9 cellular contexts compared by ENCODE assay signal in genomic region chr1:31505884-31506497, GRCh38.
DNase-seq lines count a peak whose midpoint lies in the region; TF ChIP-seq lines count a peak whose summit lies in the region.
"Had no signal": no experiment of that assay in that cellular context is flagged by ENCODE, and none has a peak within 500 bp of the region (broad histone marks: within the 10 kb centered on the region; RNA-seq: fewer than 3 reads in every experiment).

No MANE protein-coding gene starts in this region.

- peaks cover 23% of the 10 kb centered on the region for H3K27me3 ChIP-seq in brain microvascular endothelial cell (replicated peaks)

- peaks cover 3% of the 10 kb centered on the region for H3K4me1 Mint-ChIP-seq in mesothelial cell of epicardium

- no peak overlapping the region for H3K4me3 Mint-ChIP-seq in mesothelial cell of epicardium

- H3K27me3 Mint-ChIP-seq in mesothelial cell of epicardium (ENCODE audit: low read depth) = no peaks in the 10 kb centered on the region

- no peaks in the 10 kb centered on the region for H3K36me3 Mint-ChIP-seq in mesothelial cell of epicardium

- H3K4me3 ChIP-seq in AG10803 (ENCODE audit: low read length) = no peak overlapping the region
- H3K4me3 ChIP-seq in brain microvascular endothelial cell (ENCODE audit: low read depth, low read length) = no peak overlapping the region

- no peak overlapping the region for H3K27ac ChIP-seq in brain microvascular endothelial cell
- H3K27ac ChIP-seq: epithelial cell of prostate had no signal

- no peaks in the 10 kb centered on the region for H3K36me3 ChIP-seq in brain microvascular endothelial cell (replicated peaks)

- no peaks in the 10 kb centered on the region for H3K9me3 Mint-ChIP-seq in mesothelial cell of epicardium

- DNase-seq in AG10803 (ENCODE audit: low read depth) (peak; percentile 87), HS-27A (ENCODE audit: low read depth) (peak; percentile 60), brain microvascular endothelial cell (peak; percentile 37), epidermal melanocyte (ENCODE audit: insufficient read length, low spot score) (no peak), mesothelial cell of epicardium (ENCODE audit: low spot score in 2 of 2, unreplicated experiment in 2 of 2) (no peak), HuH-7.5 (ENCODE audit: low spot score) (no peak), NCI-H2227 treated with DMSO at 0.1 percent for 48 hours (lab: John Stamatoyannopoulos, UW) (no peak)

- in situ Hi-C loops in GM18951 (cut with MboI; ENCODE audit: low sequenced_read_pairs, unreplicated experiment) (no loop called here), brain microvascular endothelial cell (cut with HindIII; ENCODE audit: low pct_ligation_motif_present, low sequenced_read_pairs) (no loop called here)

- TF ChIP-seq POLR2A in GM18951 (IDR thresholded peaks at IDR 0.05; ENCODE audit: extremely low read depth, insufficient read depth, insufficient read length) = peak; percentile 62

- no peak for TF ChIP-seq CTCF in AG10803 (conservative IDR thresholded peaks at IDR 0.05; ENCODE audit: low read length)
- TF ChIP-seq CTCF in brain microvascular endothelial cell (IDR thresholded peaks at IDR 0.05; ENCODE audit: low read depth, low read length, missing control alignments) = no peak
- no peak for TF ChIP-seq CTCF in mesothelial cell of epicardium (IDR thresholded peaks at IDR 0.05; ENCODE audit: unreplicated experiment)

- H3K27ac Mint-ChIP-seq in mesothelial cell of epicardium = no peak overlapping the region

Comparison
In these comparisons a context has a peak if more than half of its experiments do, and no peak if none do; other contexts are left out.
1. DNase-seq: peak in AG10803 (single experiment), HS-27A (single experiment) and brain microvascular endothelial cell (single experiment); none in epidermal melanocyte (single experiment), mesothelial cell of epicardium (0 of 2), HuH-7.5 (single experiment) and NCI-H2227 treated with DMSO at 0.1 percent for 48 hours (single experiment).